In the genomic region with DNA sequence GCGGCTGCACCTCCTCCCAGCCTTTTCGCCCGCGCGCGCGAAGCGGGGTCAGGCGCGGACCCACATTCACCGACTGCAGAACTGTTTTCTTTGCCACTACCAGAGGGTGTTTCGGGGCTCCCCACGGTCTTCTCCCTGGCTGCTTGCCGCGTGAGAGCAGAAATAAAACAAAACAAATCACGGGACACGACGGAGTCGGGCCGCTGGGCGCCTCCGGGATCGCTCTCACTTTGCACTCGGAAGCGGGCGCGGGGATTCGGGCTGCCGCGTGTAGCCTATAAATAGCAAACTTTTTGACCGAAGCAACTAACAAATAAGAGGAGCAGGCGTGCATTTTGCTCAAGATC, we compare ENCODE assay signal across 9 cellular contexts.
A peak's percentile ranks its signal among the peaks of the same experiment; 100 is the strongest.
DNase-seq lines count a peak whose midpoint lies in the region; ATAC-seq and TF ChIP-seq lines count a peak whose summit lies in the region.
"Had no signal": no experiment of that assay in that cellular context is flagged by ENCODE, and none has a peak within 500 bp of the region (broad histone marks: within the 10 kb centered on the region; RNA-seq: fewer than 3 reads in every experiment).

No MANE protein-coding gene starts in this region.

- no peak overlapping the region for H2BK15ac ChIP-seq in neuronal stem cell (ENCODE audit: low read length)

- CTCF ChIA-PET in activated CD4-positive, alpha-beta T cell treated with anti-CD3 and anti-CD28 coated beads for 36 hours (lab: Charles Lee): no interaction called here

- H3K9me3 ChIP-seq in esophagus squamous epithelium (no peaks in the 10 kb centered on the region), neuronal stem cell (replicated peaks in 1 of 2; ENCODE audit: control insufficient read depth in 2 of 2, insufficient read depth in 1 of 2, low read depth in 1 of 2, low read length in 2 of 2) (peaks cover 0 to 6% of the 10 kb centered on the region in 2 donors)

- intact Hi-C loops in esophagus squamous epithelium (cut with DNase I): no loop called here
- intact Hi-C loops in activated CD4-positive, alpha-beta T cell treated with anti-CD3 and anti-CD28 coated beads for 36 hours (cut with DNase I, micrococcal nuclease): loop anchor here in 1 of 2 experiments (5.0 kb wide), 1 partner anchor 1032 kb away; no protein-coding TSS in a partner anchor

- H3K27ac ChIP-seq in esophagus squamous epithelium (peak overlapping the region in 1 of 4 donors; percentile 17), neuronal stem cell (replicated peaks; ENCODE audit: low read length) (no peak overlapping the region)

- peaks cover 3% of the 10 kb centered on the region for H3K4me1 Mint-ChIP-seq in activated CD4-positive, alpha-beta T cell treated with anti-CD3 and anti-CD28 coated beads for 36 hours

- H3K4me2 ChIP-seq in neuronal stem cell (ENCODE audit: insufficient read depth, low read length, poor library complexity, severe bottlenecking): peak overlapping the region; percentile 89

- H3K23ac ChIP-seq in neuronal stem cell (ENCODE audit: low read depth, low read length, poor library complexity): no peak overlapping the region

- peak overlapping the region; percentile 98 for H2AFZ ChIP-seq in neuronal stem cell (ENCODE audit: low read length)

- no peak overlapping the region for H3K18ac ChIP-seq in neuronal stem cell (ENCODE audit: low read length)

- no peak for ATAC-seq in GM21529 (IDR thresholded peaks at IDR 0.05; ENCODE audit: unreplicated experiment)
- no peak for ATAC-seq in HG03460 (IDR thresholded peaks at IDR 0.05; ENCODE audit: unreplicated experiment)
- no peak for ATAC-seq in GM18858 (IDR thresholded peaks at IDR 0.05; ENCODE audit: unreplicated experiment)
- ATAC-seq in activated CD4-positive, alpha-beta T cell treated with anti-CD3 and anti-CD28 coated beads for 36 hours: no peak

- POLR2A ChIA-PET in activated CD4-positive, alpha-beta T cell treated with anti-CD3 and anti-CD28 coated beads for 36 hours (lab: Charles Lee): no interaction called here

- no peaks in the 10 kb centered on the region for H3K9me3 Mint-ChIP-seq in activated CD4-positive, alpha-beta T cell treated with anti-CD3 and anti-CD28 coated beads for 36 hours (ENCODE audit: low read depth)

- H3K27ac Mint-ChIP-seq in activated CD4-positive, alpha-beta T cell treated with anti-CD3 and anti-CD28 coated beads for 36 hours: no peak overlapping the region

- no peak overlapping the region for H4K8ac ChIP-seq in neuronal stem cell (ENCODE audit: low read depth, low read length)

- no peak overlapping the region for H3K14ac ChIP-seq in neuronal stem cell (ENCODE audit: low read length)

- H3K27me3 Mint-ChIP-seq in activated CD4-positive, alpha-beta T cell treated with anti-CD3 and anti-CD28 coated beads for 36 hours: peaks cover 71% of the 10 kb centered on the region

- H2BK5ac ChIP-seq in neuronal stem cell (ENCODE audit: low read length): no peak overlapping the region

- no peaks in the 10 kb centered on the region for H3K79me1 ChIP-seq in neuronal stem cell (ENCODE audit: low read depth, low read length)

- H3K4me3 ChIP-seq in esophagus squamous epithelium: peak overlapping the region; percentile 22 to 65 (median 42)
- peak overlapping the region; percentile 53 to 77 for H3K4me3 ChIP-seq in neuronal stem cell (ENCODE audit: low read length in 2 of 2)

- peak; percentile 82 for DNase-seq in DMS53 (lab: John Stamatoyannopoulos, UW)
- DNase-seq in NCI-H1092 treated with DMSO at 0.1 percent for 48 hours (lab: John Stamatoyannopoulos, UW): peak; percentile 75
- DNase-seq in esophagus squamous epithelium (lab: John Stamatoyannopoulos, UW): no peak
- DNase-seq in neuronal stem cell (ENCODE audit: low spot score): no peak
- no peak for DNase-seq in activated CD4-positive, alpha-beta T cell treated with anti-CD3 and anti-CD28 coated beads for 36 hours

- H2BK12ac ChIP-seq in neuronal stem cell (ENCODE audit: low read length): no peak overlapping the region

- H3K27me3 ChIP-seq in esophagus squamous epithelium (peaks cover 0 to 94% (median 18%) of the 10 kb centered on the region in 4 donors), neuronal stem cell (ENCODE audit: control insufficient read depth in 3 of 3, insufficient read depth in 3 of 3, low read depth in 1 of 3, low read length in 3 of 3) (peaks cover 40 to 98% (median 77%) of the 10 kb centered on the region in 3 experiments)

- no peak overlapping the region for H2AK5ac ChIP-seq in neuronal stem cell (ENCODE audit: low read depth, low read length)

- H3K36me3 Mint-ChIP-seq in activated CD4-positive, alpha-beta T cell treated with anti-CD3 and anti-CD28 coated beads for 36 hours (ENCODE audit: low read depth): peaks cover 1% of the 10 kb centered on the region

- peaks cover 0 to 46% (median 12%) of the 10 kb centered on the region in 3 donors for H3K4me1 ChIP-seq in esophagus squamous epithelium
- peaks cover 14 to 27% of the 10 kb centered on the region in 2 donors for H3K4me1 ChIP-seq in neuronal stem cell (ENCODE audit: control insufficient read depth in 2 of 2, insufficient read depth in 1 of 2, low read depth in 1 of 2, low read length in 2 of 2)

- TF ChIP-seq CTCF in esophagus squamous epithelium (IDR thresholded peaks at IDR 0.05): no peak

- no peak overlapping the region for H3K9ac ChIP-seq in neuronal stem cell (ENCODE audit: low read depth, low read length, poor library complexity)

- TF ChIP-seq POLR2A in esophagus squamous epithelium (IDR thresholded peaks at IDR 0.05): no peak

- WGBS in esophagus squamous epithelium, 2 donors: 0 to 3% methylated on average over 14 to 26 of the region's 32 CpGs
- WGBS in neuronal stem cell (ENCODE audit: extremely low coverage in 2 of 2, insufficient read length in 2 of 2, insufficient replicate concordance in 1 of 2), 2 donors: no CpG with 5 or more reads among the region's 32 CpGs

- H3K4ac ChIP-seq in neuronal stem cell (ENCODE audit: low read length): no peak overlapping the region

- H3K36me3 ChIP-seq in esophagus squamous epithelium (no peaks in the 10 kb centered on the region), neuronal stem cell (replicated peaks in 1 of 2; ENCODE audit: control insufficient read depth in 2 of 2, insufficient read depth in 2 of 2, low read length in 2 of 2) (no peaks in the 10 kb centered on the region)

- H4K91ac ChIP-seq in neuronal stem cell (ENCODE audit: low read depth, low read length, poor library complexity): no peak overlapping the region

- H2BK120ac ChIP-seq in neuronal stem cell (ENCODE audit: low read depth, low read length): no peak overlapping the region

- no peak overlapping the region for H3K4me3 Mint-ChIP-seq in activated CD4-positive, alpha-beta T cell treated with anti-CD3 and anti-CD28 coated beads for 36 hours
- H3K4me3 Mint-ChIP-seq: central memory CD8-positive, alpha-beta T cell had no signal

Comparison
In these comparisons a context has a peak if more than half of its experiments do, and no peak if none do; other contexts are left out.
1. DNase-seq: peak in DMS53 (single experiment) and NCI-H1092 treated with DMSO at 0.1 percent for 48 hours (single experiment); none in esophagus squamous epithelium (single experiment), neuronal stem cell (single experiment) and activated CD4-positive, alpha-beta T cell treated with anti-CD3 and anti-CD28 coated beads for 36 hours (single experiment).